In genomic region chr6:112298816-112299281, GRCh38 we compare ENCODE assay signal across 12 cellular contexts. TPM values are rescaled to one million over a fixed set of nuclear protein-coding genes. Genes with fewer than 3 reads are reported as not detected.
DNase-seq lines count a peak whose midpoint lies in the region; ATAC-seq and TF ChIP-seq lines count a peak whose summit lies in the region.
"Had no signal": no experiment of that assay in that cellular context is flagged by ENCODE, and none has a peak within 500 bp of the region (broad histone marks: within the 10 kb centered on the region; RNA-seq: fewer than 3 reads in every experiment).

No MANE protein-coding gene starts in this region.

- DNase-seq in GM23248 (peak; percentile 93), amniotic epithelial cell (ENCODE audit: low read depth) (peak; percentile 80), left ventricle myocardium inferior (no peak), smooth muscle cell (lab: John Stamatoyannopoulos, UW; ENCODE audit: unreplicated experiment) (no peak), MV-4-11 (lab: John Stamatoyannopoulos, UW) (no peak), erythroblast (lab: John Stamatoyannopoulos, UW) (no peak), nucleus accumbens (lab: John Stamatoyannopoulos, UW) (no peak)
- DNase-seq: GF-D8; stimulated activated CD4-positive, alpha-beta T cell treated with anti-CD3 and anti-CD28 coated beads, Interleukin-1b, Interleukin-23, amount 100 ng/mL, for 48 hours had no signal

- TF ChIP-seq CTCF in left ventricle myocardium inferior (IDR thresholded peaks at IDR 0.05; ENCODE audit: borderline replicate concordance): no peak
- no peak for TF ChIP-seq CTCF in smooth muscle cell (IDR thresholded peaks at IDR 0.05; ENCODE audit: borderline replicate concordance, insufficient read depth, poor library complexity, severe bottlenecking)

- peak overlapping the region; percentile 100 for H3K27ac ChIP-seq in GM23248
- peak overlapping the region; percentile 71 for H3K27ac ChIP-seq in left ventricle myocardium inferior (replicated peaks)
- peak overlapping the region; percentile 92 for H3K27ac ChIP-seq in smooth muscle cell (ENCODE audit: low read depth)
- H3K27ac ChIP-seq: VCaP had no signal

- H3K4me3 ChIP-seq in GM23248 (peak overlapping the region; percentile 72), left ventricle myocardium inferior (no peak overlapping the region), smooth muscle cell (no peak overlapping the region)

- H3K9ac ChIP-seq in GM23248: peak overlapping the region; percentile 93
- H3K9ac ChIP-seq in smooth muscle cell (ENCODE audit: low read depth): peak overlapping the region; percentile 79

- in situ Hi-C loops in GM23248 (cut with MboI): no loop called here

- no peaks in the 10 kb centered on the region for H3K9me2 ChIP-seq in GM23248 (ENCODE audit: insufficient read depth)

- H4K20me1 ChIP-seq in GM23248 (ENCODE audit: insufficient read depth) (no peaks in the 10 kb centered on the region), smooth muscle cell (ENCODE audit: low read depth) (no peaks in the 10 kb centered on the region)

- H3K9me3 ChIP-seq in GM23248 (ENCODE audit: low read depth) (no peaks in the 10 kb centered on the region), left ventricle myocardium inferior (replicated peaks) (no peaks in the 10 kb centered on the region), smooth muscle cell (replicated peaks; ENCODE audit: low read depth) (no peaks in the 10 kb centered on the region)

- ATAC-seq in HG03565 (IDR thresholded peaks at IDR 0.05; ENCODE audit: unreplicated experiment): no peak

- H3K79me2 ChIP-seq in GM23248 (ENCODE audit: insufficient read depth): no peaks in the 10 kb centered on the region
- no peaks in the 10 kb centered on the region for H3K79me2 ChIP-seq in smooth muscle cell (ENCODE audit: low read depth)

- H3K4me1 ChIP-seq in GM23248 (ENCODE audit: insufficient read depth) (peaks cover 54% of the 10 kb centered on the region), left ventricle myocardium inferior (peaks cover 12% of the 10 kb centered on the region), smooth muscle cell (ENCODE audit: low read depth) (no peaks in the 10 kb centered on the region)

- H3K27me3 ChIP-seq in GM23248 (replicated peaks; ENCODE audit: insufficient read depth) (no peaks in the 10 kb centered on the region), left ventricle myocardium inferior (ENCODE audit: low read depth) (no peaks in the 10 kb centered on the region), smooth muscle cell (ENCODE audit: low read depth) (no peaks in the 10 kb centered on the region)

- intact Hi-C loops in left ventricle myocardium inferior (cut with micrococcal nuclease): no loop called here

- H2AFZ ChIP-seq in GM23248 (peak overlapping the region; percentile 76), smooth muscle cell (ENCODE audit: low read depth) (peak overlapping the region; percentile 10)

- peaks cover 51% of the 10 kb centered on the region for H3F3A ChIP-seq in GM23248 (ENCODE audit: insufficient read depth)
- H3F3A ChIP-seq in smooth muscle cell (ENCODE audit: low read depth): no peaks in the 10 kb centered on the region

- peak overlapping the region; percentile 99 for H3K4me2 ChIP-seq in GM23248 (ENCODE audit: unreplicated experiment)
- peak overlapping the region; percentile 56 for H3K4me2 ChIP-seq in smooth muscle cell

- no peak for TF ChIP-seq POLR2A in erythroblast (IDR thresholded peaks at IDR 0.05; ENCODE audit: low read length)

- WGBS in GM23248 (ENCODE audit: low coverage in 1 of 2, low lambda C conversion rate in 2 of 2, missing lambda C conversion rate in 2 of 2), 2 experiments: 0% methylated on average over 1 of the region's 1 CpG
- WGBS in smooth muscle cell (ENCODE audit: low lambda C conversion rate): 48% methylated on average over 1 of the region's 1 CpG

- H3K36me3 ChIP-seq in GM23248 (ENCODE audit: low read depth): no peaks in the 10 kb centered on the region
- no peaks in the 10 kb centered on the region for H3K36me3 ChIP-seq in left ventricle myocardium inferior
- no peaks in the 10 kb centered on the region for H3K36me3 ChIP-seq in smooth muscle cell (ENCODE audit: low read depth)

RNA-seq across cellular contexts. Expression of gene LAMA4, which starts 44.5 kb away (rescaled TPM):
- 429 and 440 TPM in 2 replicates for total RNA-seq in GM23248 (2014; rRNA removed; shearing (Covaris generic))
- 331 and 339 TPM in 2 replicates for polyA plus RNA-seq in GM23248 (2016; fragmentation: Nextera tagmentation; extraction: Ambion mirVana)
- 103 TPM for total RNA-seq in left ventricle myocardium inferior
- 25.6 and 29.4 TPM in 2 replicates for total RNA-seq in smooth muscle cell
- polyA plus RNA-seq in smooth muscle cell: 7.3 and 9.1 TPM in 2 replicates

RNA-seq across cellular contexts. Expression of gene RFPL4B, which starts 48.3 kb away (rescaled TPM):
- not detected in 2 replicates for total RNA-seq in GM23248 (2014; rRNA removed; shearing (Covaris generic))
- polyA plus RNA-seq in GM23248 (2016; fragmentation: Nextera tagmentation; extraction: Ambion mirVana): 0.10 TPM in 1 of 2 replicates, not detected in the other
- total RNA-seq in left ventricle myocardium inferior: not detected
- total RNA-seq in smooth muscle cell: not detected in 2 replicates
- polyA plus RNA-seq in smooth muscle cell: not detected in 2 replicates
- polyA plus RNA-seq: adipose tissue had no signal

Comparison
In these comparisons a context has a peak if more than half of its experiments do, and no peak if none do; other contexts are left out.
1. DNase-seq: peak in GM23248 (single experiment) and amniotic epithelial cell (single experiment); none in left ventricle myocardium inferior (single experiment), smooth muscle cell (single experiment), MV-4-11 (single experiment), erythroblast (0 of 2) and nucleus accumbens (0 of 56).
2. Peak in every context shown above with its lines, with median percentiles within 50 percentile points of each other: H3K27ac ChIP-seq.